1 cellular context compared by ENCODE assay signal in genomic region chr11:113446112-113446511, GRCh38.
TF ChIP-seq lines count a peak whose summit lies in the region.

No MANE protein-coding gene starts in this region.

TF ChIP-seq in GM12878, 131 proteins besides CTCF, POLR2A, EP300 and RAD21:
- TF ChIP-seq MXI1 (IDR thresholded peaks at IDR 0.05; ENCODE audit: low read depth, low read length) (no peak), E2F4 (IDR thresholded peaks at IDR 0.05; ENCODE audit: low read depth, low read length) (no peak), NR2C1 (IDR thresholded peaks at IDR 0.05) (no peak), JUNB (IDR thresholded peaks at IDR 0.05) (peak; percentile 71), IRF4 (IDR thresholded peaks at IDR 0.05; ENCODE audit: low read depth, low read length) (peak; percentile 56; the same call in 1 of the 2 replicates), STAT1 (conservative IDR thresholded peaks at IDR 0.05) (no peak)
